Comparison of ENCODE assay signal across 7 cellular contexts in genomic region chr3:188294823-188295487, GRCh38.
DNase-seq lines count a peak whose midpoint lies in the region; TF ChIP-seq lines count a peak whose summit lies in the region.

No MANE protein-coding gene starts in this region.

- peaks cover 95% of the 10 kb centered on the region for H3K4me1 Mint-ChIP-seq in HFFc6 (ENCODE audit: low read depth)
- peaks cover 66% of the 10 kb centered on the region for H3K4me1 Mint-ChIP-seq in activated T-helper 2 cell treated with anti-CD3 and anti-CD28 coated beads, Interferon-gamma antibody, Interleukin-2, Interleukin-4, amounts not matched to agents 10 μg/mL and 5 μg/mL and 100 μg/mL, durations not matched to agents 14 hours and 24 hours and 36 hours (ENCODE audit: low read depth)

- H3K9ac ChIP-seq in fibroblast of lung (ENCODE audit: insufficient read depth, low read length) (no peak overlapping the region), trophoblast cell (ENCODE audit: low read length) (no peak overlapping the region)

- no peak overlapping the region for H2AK5ac ChIP-seq in trophoblast cell (ENCODE audit: low read length)

- H3K27me3 ChIP-seq in fibroblast of lung (ENCODE audit: control insufficient read depth, insufficient read depth, low read length) (no peaks in the 10 kb centered on the region), trophoblast cell (ENCODE audit: insufficient read depth, low read length) (no peaks in the 10 kb centered on the region)

- no peak overlapping the region for H4K12ac ChIP-seq in trophoblast cell (ENCODE audit: low read depth, low read length)

- TF ChIP-seq CTCF in HFFc6 (IDR thresholded peaks at IDR 0.05) (no peak), fibroblast of lung (conservative IDR thresholded peaks at IDR 0.05 in 1 of 2, IDR thresholded peaks at IDR 0.05 in 1 of 2; ENCODE audit: low read depth in 1 of 2, low read length in 2 of 2) (no peak)

- H3K4me3 ChIP-seq in fibroblast of lung (replicated peaks in 1 of 4; ENCODE audit: control extremely low read depth in 1 of 4, insufficient read depth in 1 of 4, low read depth in 3 of 4, low read length in 4 of 4) (no peak overlapping the region), trophoblast cell (ENCODE audit: low read depth, low read length) (no peak overlapping the region)

- H3K36me3 ChIP-seq in fibroblast of lung (ENCODE audit: control insufficient read depth, insufficient read depth, low read length) (no peaks in the 10 kb centered on the region), trophoblast cell (ENCODE audit: control insufficient read depth in 1 of 2, insufficient read depth in 2 of 2, low read length in 2 of 2) (no peaks in the 10 kb centered on the region)

- intact Hi-C loops in activated T-helper 2 cell treated with anti-CD3 and anti-CD28 coated beads, Interferon-gamma antibody, Interleukin-2, Interleukin-4, amounts not matched to agents 10 μg/mL and 5 μg/mL and 100 μg/mL, durations not matched to agents 14 hours and 24 hours and 36 hours (cut with micrococcal nuclease) = loop anchor here (5.0 to 10.0 kb wide), 6 partner anchors 107 to 622 kb away; no protein-coding TSS in a partner anchor

- WGBS in trophoblast cell (ENCODE audit: extremely low coverage, insufficient coverage, insufficient read length) = no CpG with 5 or more reads among the region's 11 CpGs

- H3K4me3 Mint-ChIP-seq in HFFc6 = peak overlapping the region; percentile 78
- H3K4me3 Mint-ChIP-seq in activated T-helper 2 cell treated with anti-CD3 and anti-CD28 coated beads, Interferon-gamma antibody, Interleukin-2, Interleukin-4, amounts not matched to agents 10 μg/mL and 5 μg/mL and 100 μg/mL, durations not matched to agents 14 hours and 24 hours and 36 hours (ENCODE audit: low read depth) = no peak overlapping the region

- no peaks in the 10 kb centered on the region for H3K27me3 Mint-ChIP-seq in HFFc6 (ENCODE audit: insufficient read depth)
- no peaks in the 10 kb centered on the region for H3K27me3 Mint-ChIP-seq in activated T-helper 2 cell treated with anti-CD3 and anti-CD28 coated beads, Interferon-gamma antibody, Interleukin-2, Interleukin-4, amounts not matched to agents 10 μg/mL and 5 μg/mL and 100 μg/mL, durations not matched to agents 14 hours and 24 hours and 36 hours (ENCODE audit: low read depth)

- H3K36me3 Mint-ChIP-seq in HFFc6 (ENCODE audit: low read depth) = peaks cover 42% of the 10 kb centered on the region
- peaks cover 42% of the 10 kb centered on the region for H3K36me3 Mint-ChIP-seq in activated T-helper 2 cell treated with anti-CD3 and anti-CD28 coated beads, Interferon-gamma antibody, Interleukin-2, Interleukin-4, amounts not matched to agents 10 μg/mL and 5 μg/mL and 100 μg/mL, durations not matched to agents 14 hours and 24 hours and 36 hours (ENCODE audit: low read depth)

- no peak overlapping the region for H3K4ac ChIP-seq in trophoblast cell (ENCODE audit: low read depth, low read length)

- H3K4me1 ChIP-seq in fibroblast of lung (ENCODE audit: control insufficient read depth, extremely low read depth, insufficient read depth, low read length) = peaks cover 21% of the 10 kb centered on the region
- peaks cover 29 to 37% of the 10 kb centered on the region in 2 experiments for H3K4me1 ChIP-seq in trophoblast cell (ENCODE audit: control insufficient read depth in 1 of 2, insufficient read depth in 2 of 2, low read length in 2 of 2)

- H2BK12ac ChIP-seq in trophoblast cell (ENCODE audit: low read length) = no peak overlapping the region

- H3K79me2 ChIP-seq in fibroblast of lung (ENCODE audit: control insufficient read depth, insufficient read depth, low read length) (peaks cover 58% of the 10 kb centered on the region), trophoblast cell (ENCODE audit: control insufficient read depth, insufficient read depth, low read length, poor library complexity) (peaks cover 2% of the 10 kb centered on the region)

- H4K20me1 ChIP-seq in fibroblast of lung (ENCODE audit: control insufficient read depth, extremely low read depth, insufficient read depth, low read length) = no peaks in the 10 kb centered on the region

- H3K27ac ChIP-seq in fibroblast of lung (ENCODE audit: insufficient read depth, low read length) (peak overlapping the region; percentile 74), trophoblast cell (ENCODE audit: low read depth, low read length) (peak overlapping the region; percentile 97)

- H3K27ac Mint-ChIP-seq in HFFc6 = peak overlapping the region; percentile 91
- H3K27ac Mint-ChIP-seq in activated T-helper 2 cell treated with anti-CD3 and anti-CD28 coated beads, Interferon-gamma antibody, Interleukin-2, Interleukin-4, amounts not matched to agents 10 μg/mL and 5 μg/mL and 100 μg/mL, durations not matched to agents 14 hours and 24 hours and 36 hours = no peak overlapping the region

- peaks cover 22% of the 10 kb centered on the region for H3K79me1 ChIP-seq in trophoblast cell (ENCODE audit: low read length)

- no peak overlapping the region for H3K18ac ChIP-seq in trophoblast cell (ENCODE audit: low read length)

- H4K91ac ChIP-seq in trophoblast cell (ENCODE audit: low read depth, low read length) = no peak overlapping the region

- DNase-seq in HFFc6 (peak; percentile 95), fibroblast of lung (ENCODE audit: low read depth in 2 of 2) (peak; percentile 94 to 99), trophoblast cell (peak; percentile 68 to 82), NCI-H524 treated with DMSO at 0.1 percent for 48 hours (lab: John Stamatoyannopoulos, UW) (no peak), NCI-H526 treated with DMSO at 0.1 percent for 48 hours (lab: John Stamatoyannopoulos, UW) (no peak)
- DNase-seq in activated T-helper 2 cell treated with anti-CD3 and anti-CD28 coated beads, Interferon-gamma antibody, Interleukin-2, Interleukin-4, amounts not matched to agents 10 μg/mL and 5 μg/mL and 100 μg/mL, durations not matched to agents 14 hours and 24 hours and 36 hours (ENCODE audit: low spot score) = no peak

- H2AFZ ChIP-seq in fibroblast of lung (ENCODE audit: low read length) = no peak overlapping the region
- H2AFZ ChIP-seq in trophoblast cell (ENCODE audit: insufficient read depth, low read length, poor library complexity) = no peak overlapping the region

- H3K9me3 Mint-ChIP-seq in HFFc6 = no peaks in the 10 kb centered on the region
- H3K9me3 Mint-ChIP-seq in activated T-helper 2 cell treated with anti-CD3 and anti-CD28 coated beads, Interferon-gamma antibody, Interleukin-2, Interleukin-4, amounts not matched to agents 10 μg/mL and 5 μg/mL and 100 μg/mL, durations not matched to agents 14 hours and 24 hours and 36 hours = no peaks in the 10 kb centered on the region

- no peak overlapping the region for H4K8ac ChIP-seq in trophoblast cell (ENCODE audit: low read depth, low read length)

- no peak overlapping the region for H2BK120ac ChIP-seq in trophoblast cell (ENCODE audit: insufficient read depth, low read length, poor library complexity)

- no peaks in the 10 kb centered on the region for H3K9me3 ChIP-seq in fibroblast of lung (ENCODE audit: control insufficient read depth, insufficient read depth, low read depth, low read length)
- H3K9me3 ChIP-seq in trophoblast cell (ENCODE audit: insufficient read depth, low read depth, low read length) = no peaks in the 10 kb centered on the region

- H3K23ac ChIP-seq in trophoblast cell (ENCODE audit: low read length) = no peak overlapping the region

- H3K4me2 ChIP-seq in fibroblast of lung (ENCODE audit: extremely low read depth, insufficient read depth, low read length) (peak overlapping the region; percentile 55), trophoblast cell (ENCODE audit: low read length) (peak overlapping the region; percentile 41)

- H3K14ac ChIP-seq in trophoblast cell (ENCODE audit: low read length) = no peak overlapping the region

- H2BK5ac ChIP-seq in trophoblast cell (ENCODE audit: low read depth, low read length, poor library complexity) = peak overlapping the region; percentile 49

TF ChIP-seq in PFSK-1, 5 proteins besides CTCF, POLR2A, EP300 and RAD21:
- TF ChIP-seq FOXP2 (optimal IDR thresholded peaks at IDR 0.05; ENCODE audit: borderline replicate concordance, extremely low read depth, extremely low read length, insufficient read depth) = peak; percentile 51
- no peak for TF ChIP-seq TAF1 (IDR thresholded peaks at IDR 0.05; ENCODE audit: borderline replicate concordance, insufficient read depth, low read length)
- 0 out of 4 replicates have a peak, but pooled peaks of 1 of the 2 experiments have one; percentile 16 for TF ChIP-seq REST (IDR thresholded peaks at IDR 0.05; ENCODE audit: insufficient read depth in 1 of 2, low read depth in 2 of 2, low read length in 2 of 2)
- TF ChIP-seq SIN3A (IDR thresholded peaks at IDR 0.05; ENCODE audit: borderline replicate concordance, insufficient read depth, low read length) = 0 out of 2 replicates have a peak, but pooled peaks have one; percentile 60

Comparison
In these comparisons a context has a peak if more than half of its experiments do, and no peak if none do; other contexts are left out.
1. DNase-seq: peak in HFFc6 (single experiment), fibroblast of lung (2 of 2) and trophoblast cell (2 of 2); none in activated T-helper 2 cell treated with anti-CD3 and anti-CD28 coated beads, Interferon-gamma antibody, Interleukin-2, Interleukin-4, amounts not matched to agents 10 μg/mL and 5 μg/mL and 100 μg/mL, durations not matched to agents 14 hours and 24 hours and 36 hours (single experiment), NCI-H524 treated with DMSO at 0.1 percent for 48 hours (single experiment) and NCI-H526 treated with DMSO at 0.1 percent for 48 hours (single experiment).